In the genomic region with DNA sequence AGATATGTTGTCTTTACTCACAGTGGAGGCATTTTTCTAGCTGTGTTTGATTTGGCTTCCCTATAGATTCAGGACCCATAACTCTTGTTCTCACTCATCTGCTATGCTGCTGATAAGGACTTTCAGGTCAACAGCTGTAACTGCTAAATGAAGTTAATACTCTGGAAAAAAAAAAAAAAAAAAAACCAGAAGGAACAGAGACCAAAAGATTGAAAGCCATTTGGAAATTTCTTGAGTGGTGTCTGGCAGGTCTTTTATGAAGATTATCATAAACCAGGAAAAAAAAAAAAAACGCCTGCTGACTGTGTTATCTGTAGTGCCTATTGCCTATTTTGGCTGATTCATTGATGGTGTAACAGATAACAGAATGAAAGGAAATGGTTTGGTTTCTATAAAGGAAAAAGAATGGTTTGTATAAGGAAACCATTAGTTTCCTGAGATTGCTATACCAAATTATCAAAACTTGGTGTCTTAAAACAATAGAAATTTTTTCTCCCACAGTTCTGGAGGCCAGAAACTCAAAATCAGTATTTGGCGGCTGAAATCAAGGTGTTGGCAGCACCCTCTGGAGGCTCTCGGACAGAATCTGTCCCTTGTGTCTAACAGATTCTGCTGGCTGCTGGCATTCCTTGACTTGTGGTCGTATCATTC, we compare ENCODE assay signal across 18 cellular contexts.
A peak's percentile ranks its signal among the peaks of the same experiment; 100 is the strongest.
DNase-seq lines count a peak whose midpoint lies in the region; ATAC-seq and TF ChIP-seq lines count a peak whose summit lies in the region.
"Had no signal": no experiment of that assay in that cellular context is flagged by ENCODE, and none has a peak within 500 bp of the region (broad histone marks: within the 10 kb centered on the region; RNA-seq: fewer than 3 reads in every experiment).

No MANE protein-coding gene starts in this region.

- H3K36me3 ChIP-seq in Loucy (ENCODE audit: insufficient read depth, low read length) (no peaks in the 10 kb centered on the region), neuronal stem cell (replicated peaks in 1 of 2; ENCODE audit: control insufficient read depth in 2 of 2, insufficient read depth in 2 of 2, low read length in 2 of 2) (no peaks in the 10 kb centered on the region)
- H3K36me3 ChIP-seq: sigmoid colon, uterus had no signal

- no peak overlapping the region for H3K27ac Mint-ChIP-seq in immature natural killer cell
- H3K27ac Mint-ChIP-seq: stimulated activated naive CD8-positive, alpha-beta T cell treated with anti-CD3 and anti-CD28 coated beads, Interleukin-15, Interleukin-2, amounts not matched to agents 100 ng/mL and 50 ng/mL, for 24 hours had no signal

- peak; percentile 36; the same call in 1 of the 2 replicates for TF ChIP-seq CTCF in Loucy (conservative IDR thresholded peaks at IDR 0.05; ENCODE audit: low read length)

- H2AK5ac ChIP-seq in neuronal stem cell (ENCODE audit: low read depth, low read length) = no peak overlapping the region

- H3K9ac ChIP-seq in Loucy (ENCODE audit: low read depth, low read length, poor library complexity, severe bottlenecking) = no peak overlapping the region
- no peak overlapping the region for H3K9ac ChIP-seq in neuronal stem cell (ENCODE audit: low read depth, low read length, poor library complexity)

- H3K4me1 Mint-ChIP-seq in immature natural killer cell = peaks cover 20 to 36% of the 10 kb centered on the region in 2 donors

- no peak overlapping the region for H2BK5ac ChIP-seq in neuronal stem cell (ENCODE audit: low read length)

- H3K36me3 Mint-ChIP-seq in immature natural killer cell = no peaks in the 10 kb centered on the region

- peaks cover 13 to 35% (median 21%) of the 10 kb centered on the region in 3 donors for H3K27me3 Mint-ChIP-seq in immature natural killer cell (ENCODE audit: low read depth in 3 of 3)

- H3K27me3 ChIP-seq in Loucy (ENCODE audit: insufficient read depth, low read length, poor library complexity, severe bottlenecking) (peaks cover 92% of the 10 kb centered on the region), neuronal stem cell (ENCODE audit: control insufficient read depth in 3 of 3, insufficient read depth in 3 of 3, low read depth in 1 of 3, low read length in 3 of 3) (no peaks in the 10 kb centered on the region)
- H3K27me3 ChIP-seq: hepatocyte, sigmoid colon, uterus had no signal

- no peak overlapping the region for H3K4ac ChIP-seq in neuronal stem cell (ENCODE audit: low read length)

- H3K4me2 ChIP-seq in Loucy (ENCODE audit: low read depth, low read length, poor library complexity, severe bottlenecking) (no peak overlapping the region), neuronal stem cell (ENCODE audit: insufficient read depth, low read length, poor library complexity, severe bottlenecking) (no peak overlapping the region)
- H3K4me2 ChIP-seq: hepatocyte had no signal

- no peak overlapping the region for H2BK15ac ChIP-seq in neuronal stem cell (ENCODE audit: low read length)

- no peak overlapping the region for H3K18ac ChIP-seq in neuronal stem cell (ENCODE audit: low read length)

- H3K4me3 ChIP-seq in Loucy (ENCODE audit: low read length, poor library complexity, severe bottlenecking) (no peak overlapping the region), neuronal stem cell (ENCODE audit: low read length in 2 of 2) (no peak overlapping the region)
- H3K4me3 ChIP-seq: hepatocyte, sigmoid colon, uterus had no signal

- no peak overlapping the region for H4K8ac ChIP-seq in neuronal stem cell (ENCODE audit: low read depth, low read length)

- ATAC-seq in GM19463 (IDR thresholded peaks at IDR 0.05; ENCODE audit: unreplicated experiment) (no peak), left lobe of liver (no peak), GM21367 (IDR thresholded peaks at IDR 0.05; ENCODE audit: unreplicated experiment) (no peak)

- WGBS in neuronal stem cell (ENCODE audit: extremely low coverage in 2 of 2, insufficient read length in 2 of 2, insufficient replicate concordance in 1 of 2), 2 donors = no CpG with 5 or more reads among the region's 4 CpGs

- H2BK12ac ChIP-seq in neuronal stem cell (ENCODE audit: low read length) = no peak overlapping the region

- H3F3A ChIP-seq in Loucy (ENCODE audit: low read depth) = no peaks in the 10 kb centered on the region

- no peaks in the 10 kb centered on the region for H3K4me1 ChIP-seq in Loucy (ENCODE audit: insufficient read depth, low read length, poor library complexity, severe bottlenecking)
- H3K4me1 ChIP-seq in neuronal stem cell (ENCODE audit: control insufficient read depth in 2 of 2, insufficient read depth in 1 of 2, low read depth in 1 of 2, low read length in 2 of 2) = no peaks in the 10 kb centered on the region
- H3K4me1 ChIP-seq: sigmoid colon, uterus had no signal

- no peaks in the 10 kb centered on the region for H3K79me2 ChIP-seq in Loucy (ENCODE audit: insufficient read depth, low read length)
- H3K79me2 ChIP-seq: hepatocyte had no signal

- peak overlapping the region; percentile 13 to 69 (median 58) for H3K4me3 Mint-ChIP-seq in immature natural killer cell
- H3K4me3 Mint-ChIP-seq: stimulated activated naive CD8-positive, alpha-beta T cell treated with anti-CD3 and anti-CD28 coated beads, Interleukin-15, Interleukin-2, amounts not matched to agents 100 ng/mL and 50 ng/mL, for 24 hours had no signal

- H3K9me3 Mint-ChIP-seq in immature natural killer cell = no peaks in the 10 kb centered on the region
- H3K9me3 Mint-ChIP-seq: stimulated activated naive CD8-positive, alpha-beta T cell treated with anti-CD3 and anti-CD28 coated beads, Interleukin-15, Interleukin-2, amounts not matched to agents 100 ng/mL and 50 ng/mL, for 24 hours had no signal

- H4K20me1 ChIP-seq in Loucy (ENCODE audit: insufficient read depth, low read length, poor library complexity, severe bottlenecking) = no peaks in the 10 kb centered on the region

- no peaks in the 10 kb centered on the region for H3K9me2 ChIP-seq in Loucy (replicated peaks; ENCODE audit: low read depth, low read length)

- H3K27ac ChIP-seq in neuronal stem cell (replicated peaks; ENCODE audit: low read length) = no peak overlapping the region
- H3K27ac ChIP-seq: C4-2B, hepatocyte, sigmoid colon, uterus had no signal

- no peak overlapping the region for H4K91ac ChIP-seq in neuronal stem cell (ENCODE audit: low read depth, low read length, poor library complexity)

- no peak overlapping the region for H3K23ac ChIP-seq in neuronal stem cell (ENCODE audit: low read depth, low read length, poor library complexity)

- no peaks in the 10 kb centered on the region for H3K79me1 ChIP-seq in neuronal stem cell (ENCODE audit: low read depth, low read length)

- no peak overlapping the region for H3K14ac ChIP-seq in neuronal stem cell (ENCODE audit: low read length)

- DNase-seq in EL = peak; percentile 36
- DNase-seq in amniotic epithelial cell (ENCODE audit: low read depth) = peak; percentile 55
- peak; percentile 15 to 23 (median 19) for DNase-seq in immature natural killer cell
- no peak for DNase-seq in neuronal stem cell (ENCODE audit: low spot score)
- DNase-seq in left lobe of liver (ENCODE audit: low spot score) = no peak
- DNase-seq: activated CD4-positive, CD25-positive, alpha-beta regulatory T cell; activated CD8-positive, alpha-beta memory T cell treated with anti-CD3 and anti-CD28 coated beads, Interleukin-2, amount 50 U/mL, for 48 hours; activated naive CD4-positive, alpha-beta T cell treated with anti-CD3 and anti-CD28 coated beads, Interleukin-2, amount 50 U/mL, for 16 hours; caudate nucleus; NCI-H2107; sigmoid colon; uterus had no signal

- H2AFZ ChIP-seq in Loucy (ENCODE audit: low read length) = no peak overlapping the region
- H2AFZ ChIP-seq in neuronal stem cell (ENCODE audit: low read length) = no peak overlapping the region
- H2AFZ ChIP-seq: hepatocyte had no signal

- H3K9me3 ChIP-seq in Loucy (ENCODE audit: insufficient read depth, low read depth, low read length) (no peaks in the 10 kb centered on the region), neuronal stem cell (replicated peaks in 1 of 2; ENCODE audit: control insufficient read depth in 2 of 2, insufficient read depth in 1 of 2, low read depth in 1 of 2, low read length in 2 of 2) (no peaks in the 10 kb centered on the region)
- H3K9me3 ChIP-seq: sigmoid colon, uterus had no signal

- no peak overlapping the region for H2BK120ac ChIP-seq in neuronal stem cell (ENCODE audit: low read depth, low read length)

Comparison
In these comparisons a context has a peak if more than half of its experiments do, and no peak if none do; other contexts are left out.
1. DNase-seq: peak in EL (single experiment), amniotic epithelial cell (single experiment) and immature natural killer cell (3 of 3); none in neuronal stem cell (single experiment) and left lobe of liver (single experiment).